Comparison of ENCODE assay signal across 2 cellular contexts in genomic region chr2:39146630-39147029, GRCh38.
TF ChIP-seq lines count a peak whose summit lies in the region.

No MANE protein-coding gene starts in this region.

TF ChIP-seq in HepG2, 621 proteins besides CTCF, POLR2A, EP300 and RAD21:
- no peak for TF ChIP-seq PAX8 (CRISPR knock-in tag; IDR thresholded peaks at IDR 0.05; ENCODE audit: borderline replicate concordance)
- TF ChIP-seq ZNF121 (CRISPR knock-in tag; IDR thresholded peaks at IDR 0.05), result peak; percentile 61

TF ChIP-seq in K562, 482 proteins besides CTCF, POLR2A, EP300 and RAD21 (continued from another document):
- peak; percentile 54 for TF ChIP-seq RBM25 (IDR thresholded peaks at IDR 0.05; ENCODE audit: low read depth, low read length, severe bottlenecking)
- TF ChIP-seq ZNF121 (CRISPR knock-in tag; conservative IDR thresholded peaks at IDR 0.05), result peak; percentile 90
- 0 out of 2 replicates have a peak, but pooled peaks have one; percentile 36 for TF ChIP-seq BCOR (IDR thresholded peaks at IDR 0.05)
